ENCODE assay signal across 28 cellular contexts in the genomic region with DNA sequence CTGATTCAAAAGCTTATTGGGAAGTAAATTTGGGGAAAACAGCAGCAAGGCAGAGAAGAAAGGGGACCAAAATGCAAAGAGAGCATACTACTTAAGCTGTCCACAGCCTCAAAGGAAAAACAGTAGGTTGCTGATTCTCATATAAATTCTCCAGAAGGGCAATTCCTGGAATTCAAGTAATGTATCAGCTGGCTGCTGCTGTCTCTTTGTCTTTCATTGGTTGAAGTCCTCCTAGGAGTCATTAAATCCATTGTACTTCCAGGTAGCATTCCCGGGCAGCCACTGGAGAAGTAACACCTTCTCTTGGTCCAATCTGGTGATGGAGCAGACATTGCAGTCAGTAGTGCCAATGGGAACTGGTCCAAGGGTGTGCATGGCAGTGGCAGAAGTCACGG. TPM values are rescaled to one million over a fixed set of nuclear protein-coding genes. Genes with fewer than 3 reads are reported as not detected.
DNase-seq lines count a peak whose midpoint lies in the region; ATAC-seq, FAIRE-seq and TF ChIP-seq lines count a peak whose summit lies in the region.
"Had no signal": no experiment of that assay in that cellular context is flagged by ENCODE, and none has a peak within 500 bp of the region (broad histone marks: within the 10 kb centered on the region; RNA-seq: fewer than 3 reads in every experiment).

No MANE protein-coding gene starts in this region.

- WGBS in GM12878 (ENCODE audit: insufficient coverage, insufficient replicate concordance, low lambda C conversion rate, missing lambda C conversion rate), result 97% methylated on average over 2 of the region's 2 CpGs
- 33 to 65% (median 50%) methylated on average over 2 of the region's 2 CpGs for WGBS in small intestine, 3 donors
- 42 to 44% (median 43%) methylated on average over 2 of the region's 2 CpGs for WGBS in psoas muscle, 3 donors

- FAIRE-seq in GM12878 (lab: Jason Lieb, UNC) (no peak), small intestine (lab: Jason Lieb, UNC) (no peak)

- ATAC-seq in GM12878 (no peak), psoas muscle (no peak), GM21367 (IDR thresholded peaks at IDR 0.05; ENCODE audit: unreplicated experiment) (no peak)
- ATAC-seq: activated naive CD4-positive, alpha-beta T cell treated with anti-CD3 and anti-CD28 coated beads, Interleukin-2, amount 50 U/mL, for 72 hours; HCT116; stimulated activated naive CD8-positive, alpha-beta T cell treated with anti-CD3 and anti-CD28 coated beads, Interleukin-15, Interleukin-2, amounts not matched to agents 100 U/mL and 50 U/mL, for 24 hours had no signal

- H3K27me3 ChIP-seq in GM12878 (replicated peaks in 1 of 2; ENCODE audit: control insufficient read depth in 2 of 2, insufficient read depth in 2 of 2, low read length in 1 of 2) (no peaks in the 10 kb centered on the region), iPS-20b (ENCODE audit: insufficient read depth, low read length) (no peaks in the 10 kb centered on the region), small intestine (ENCODE audit: control insufficient read depth in 2 of 2, insufficient read depth in 2 of 2, low read length in 2 of 2) (no peaks in the 10 kb centered on the region), psoas muscle (ENCODE audit: insufficient read depth in 3 of 3, low read length in 2 of 3) (no peaks in the 10 kb centered on the region)
- H3K27me3 ChIP-seq: uterus had no signal

- POLR2A ChIA-PET in GM12878 (lab: Charles Lee), result no interaction called here

- DNase-seq in LoVo (ENCODE audit: low spot score) (peak; percentile 26), GM12878 (ENCODE audit: low read depth, low spot score) (no peak), small intestine (peak; percentile 17), psoas muscle (no peak), Kasumi-1 (lab: John Stamatoyannopoulos, UW) (no peak)
- DNase-seq: activated CD4-positive, alpha-beta T cell treated with anti-CD3 and anti-CD28 coated beads, Interleukin-2, amount 50 U/mL, for 48 hours; anterior cingulate cortex; C1 segment of cervical spinal cord; Caco-2; caudate nucleus; DMS79; hypothalamus; KG1; kidney glomerular epithelial cell; NCI-H1436; NCI-H446 treated with DMSO at 0.1 percent for 48 hours; posterior cingulate gyrus; stimulated activated naive CD8-positive, alpha-beta T cell treated with anti-CD3 and anti-CD28 coated beads, Interleukin-15, Interleukin-2, amounts not matched to agents 100 U/mL and 50 U/mL, for 24 hours; T-helper 1 cell had no signal

- TF ChIP-seq CTCF in GM12878 (IDR thresholded peaks at IDR 0.05 in 2 of 3, conservative IDR thresholded peaks at IDR 0.05 in 1 of 3; ENCODE audit: control insufficient read depth in 2 of 3, extremely low read depth in 1 of 3, insufficient read depth in 1 of 3, low read depth in 3 of 3, low read length in 3 of 3) (no peak), psoas muscle (IDR thresholded peaks at IDR 0.05) (no peak)

- no peaks in the 10 kb centered on the region for H3K9me3 ChIP-seq in GM12878 (replicated peaks; ENCODE audit: control insufficient read depth, insufficient read depth, low read length)
- no peaks in the 10 kb centered on the region for H3K9me3 ChIP-seq in iPS-20b (ENCODE audit: insufficient read depth, low read depth, low read length)
- no peaks in the 10 kb centered on the region for H3K9me3 ChIP-seq in small intestine (ENCODE audit: control insufficient read depth, low read depth)
- no peaks in the 10 kb centered on the region for H3K9me3 ChIP-seq in psoas muscle
- H3K9me3 ChIP-seq: Caco-2, thoracic aorta, uterus had no signal

- H3K36me3 ChIP-seq in GM12878 (ENCODE audit: control insufficient read depth in 2 of 2, insufficient read depth in 2 of 2, low read length in 1 of 2) (no peaks in the 10 kb centered on the region), iPS-20b (ENCODE audit: insufficient read depth, low read depth, low read length) (no peaks in the 10 kb centered on the region), small intestine (ENCODE audit: control insufficient read depth in 2 of 2, insufficient read depth in 2 of 2, low read length in 2 of 2) (no peaks in the 10 kb centered on the region), psoas muscle (ENCODE audit: insufficient read depth in 1 of 2, low read depth in 1 of 2) (no peaks in the 10 kb centered on the region)
- H3K36me3 ChIP-seq: thoracic aorta, uterus had no signal

- H3K27ac ChIP-seq in GM12878 (ENCODE audit: control insufficient read depth, insufficient read depth), result no peak overlapping the region
- H3K27ac ChIP-seq in iPS-20b (ENCODE audit: low read length), result no peak overlapping the region
- peak overlapping the region in 1 of 2 donors; percentile 27 for H3K27ac ChIP-seq in small intestine (ENCODE audit: low read depth in 1 of 2, low read length in 1 of 2)
- H3K27ac ChIP-seq in psoas muscle, result no peak overlapping the region
- H3K27ac ChIP-seq: thoracic aorta had no signal

- CTCF ChIA-PET in GM12878 (lab: Yijun Ruan, JAX), result interaction anchor here (1.1 to 1.8 kb wide), 3 partner anchors 9 to 106 kb away, joined by 3 to 9 read pairs (median 4); no protein-coding TSS in a partner anchor

- no peak for TF ChIP-seq RAD21 in GM12878 (IDR thresholded peaks at IDR 0.05; ENCODE audit: insufficient read depth, low read depth, low read length)

- RAD21 ChIA-PET in GM12878 (lab: Charles Lee; ENCODE audit: unreplicated experiment), result interaction anchor here (0.9 to 1.4 kb wide), 2 partner anchors 18 to 106 kb away, joined by 3 read pairs; no protein-coding TSS in a partner anchor

- H3K79me2 ChIP-seq in GM12878 (ENCODE audit: control insufficient read depth, insufficient read depth, low read length), result no peaks in the 10 kb centered on the region

- H3K9ac ChIP-seq in GM12878 (ENCODE audit: control insufficient read depth, insufficient read depth, low read length), result no peak overlapping the region
- H3K9ac ChIP-seq in iPS-20b (ENCODE audit: low read depth, low read length), result 0 out of 2 replicates have a peak overlapping the region, but pooled peaks have one; percentile 8

- H3K4me1 ChIP-seq in GM12878 (ENCODE audit: control insufficient read depth, insufficient read depth, low read length) (no peaks in the 10 kb centered on the region), iPS-20b (ENCODE audit: insufficient read depth, low read length) (peaks cover 26% of the 10 kb centered on the region; the same call in 1 of the 2 replicates), small intestine (ENCODE audit: control insufficient read depth in 2 of 2, insufficient read depth in 1 of 2, low read depth in 1 of 2, low read length in 1 of 2) (peaks cover 0 to 5% of the 10 kb centered on the region in 2 donors), psoas muscle (no peaks in the 10 kb centered on the region)
- H3K4me1 ChIP-seq: Caco-2, uterus had no signal

- peak overlapping the region; percentile 85 for H3K4me2 ChIP-seq in GM12878 (ENCODE audit: control insufficient read depth, insufficient read depth)

- H3K4me3 ChIP-seq in GM12878, result no peak overlapping the region
- no peak overlapping the region for H3K4me3 ChIP-seq in iPS-20b (ENCODE audit: low read length)
- H3K4me3 ChIP-seq in small intestine (ENCODE audit: low read depth in 1 of 2, low read length in 2 of 2), result no peak overlapping the region
- H3K4me3 ChIP-seq in psoas muscle, result no peak overlapping the region
- H3K4me3 ChIP-seq: lung, thoracic aorta had no signal

- TF ChIP-seq POLR2A in GM12878 (IDR thresholded peaks at IDR 0.05; ENCODE audit: low read depth, low read length), result no peak

- no peak for TF ChIP-seq EP300 in GM12878 (IDR thresholded peaks at IDR 0.05; ENCODE audit: borderline replicate concordance in 1 of 2, control insufficient read depth in 1 of 2, low read depth in 2 of 2, low read length in 2 of 2)

- SMC1A ChIA-PET in GM12878 (lab: Charles Lee; ENCODE audit: uncharacterized antibody, unreplicated experiment), result interaction anchor here (0.6 to 2.2 kb wide), 13 partner anchors 9 to 1495 kb away, joined by 3 to 10 read pairs (median 4); no protein-coding TSS in a partner anchor

- intact Hi-C loops in GM12878 (cut with micrococcal nuclease; ENCODE audit: unreplicated experiment) (no loop called here), psoas muscle (cut with DNase I) (no loop called here)

- in situ Hi-C loops in GM12878 (cut with MboI), result no loop called here

- no peaks in the 10 kb centered on the region for H4K20me1 ChIP-seq in GM12878 (ENCODE audit: control insufficient read depth, insufficient read depth)

- peak overlapping the region; percentile 74; the same call in 1 of the 2 replicates for H2AFZ ChIP-seq in GM12878 (ENCODE audit: control insufficient read depth, low read depth, low read length)

- no TSS peak for BruUV-seq in GM12878 (replicated peaks; lab: Mats Ljungman, UMichigan)

RNA-seq across cellular contexts. Expression of gene BET1, which starts 22.7 kb away (rescaled TPM):
- 59.6 and 68.0 TPM in 2 replicates for total RNA-seq in GM12878 (2013; cell fraction: nucleolus; rRNA removed)
- 16.2 and 18.1 TPM in 2 replicates for total RNA-seq in GM12878 (2014; rRNA removed)
- 18.9 and 20.5 TPM in 2 replicates for total RNA-seq in GM12878 (2014; rRNA removed; fragmentation: Illumina TruSeq; extraction: Trizol)
- total RNA-seq in GM12878 (2021), result 12.5 and 15.6 TPM in 2 replicates
- polyA plus RNA-seq in GM12878 (2011; ENCODE audit: low read depth), result 11.0 TPM
- 35.5 and 63.4 TPM in 2 replicates for polyA plus RNA-seq in GM12878 (2011; rRNA removed)
- 9.9 and 13.5 TPM in 2 replicates for polyA plus RNA-seq in GM12878 (2011; cell fraction: cytosol; rRNA removed)
- polyA plus RNA-seq in GM12878 (2011; cell fraction: nucleus; rRNA removed), result 18.2 and 23.2 TPM in 2 replicates
- polyA plus RNA-seq in GM12878 (2012), result 15.9 and 22.8 TPM in 2 replicates
- 23.6 and 29.1 TPM in 2 replicates for polyA plus RNA-seq in GM12878 (2014; fragmentation: Illumina TruSeq; extraction: Trizol)
- polyA plus RNA-seq in GM12878 (2014; fragmentation: Nextera tagmentation; extraction: Ambion mirVana), result 10 to 100 TPM; 80.2 to 99.5 TPM
- polyA plus RNA-seq in GM12878 (2014; rRNA removed), result 17.4 and 18.1 TPM in 2 replicates
- polyA plus RNA-seq in GM12878 (2016; fragmentation: Nextera tagmentation; extraction: Ambion mirVana), result 10 to 100 TPM; 33.2 to 42.0 TPM
- 9.1 and 11.0 TPM in 2 replicates for polyA minus RNA-seq in GM12878 (2011; rRNA and poly(A)+ RNA removed)
- polyA minus RNA-seq in GM12878 (2011; cell fraction: cytosol; rRNA and poly(A)+ RNA removed), result 3.1 and 6.7 TPM in 2 replicates
- polyA minus RNA-seq in GM12878 (2011; cell fraction: nucleus; rRNA and poly(A)+ RNA removed), result 21.5 and 27.6 TPM in 2 replicates
- 10 to 100 TPM; 22.4 to 78.5 (median 39.2) TPM for polyA plus RNA-seq in small intestine
- 1 to 10 TPM; 6.7 to 9.9 (median 8.0) TPM for total RNA-seq in psoas muscle
- polyA plus RNA-seq in psoas muscle, result 10 to 100 TPM in 2 of 3 donors, 1 to 10 TPM in 1; 7.5 to 14.2 (median 12.1) TPM

RNA-seq across cellular contexts. Expression of gene GNG11, which starts 59.9 kb away (rescaled TPM):
- 0.23 and 0.24 TPM in 2 replicates for total RNA-seq in GM12878 (2013; cell fraction: nucleolus; rRNA removed)
- total RNA-seq in GM12878 (2014; rRNA removed) (0.62 and 1.0 TPM in 2 replicates), GM12878 (2014; rRNA removed; fragmentation: Illumina TruSeq; extraction: Trizol) (0.85 and 0.92 TPM in 2 replicates), GM12878 (2021) (0.74 and 0.85 TPM in 2 replicates), psoas muscle (10 to 100 TPM in 1 of 4 donors, 1 to 10 TPM in 3; 6.3 to 11.0 (median 9.0) TPM)
- polyA plus RNA-seq in GM12878 (2011; ENCODE audit: low read depth), result 0.20 TPM
- polyA plus RNA-seq in GM12878 (2011; rRNA removed) (0.15 and 0.23 TPM in 2 replicates), GM12878 (2014; fragmentation: Illumina TruSeq; extraction: Trizol) (0.71 and 0.78 TPM in 2 replicates), GM12878 (2014; fragmentation: Nextera tagmentation; extraction: Ambion mirVana) (1 to 10 TPM; 2.0 to 2.3 TPM), GM12878 (2014; rRNA removed) (0.83 and 0.89 TPM in 2 replicates), GM12878 (2016; fragmentation: Nextera tagmentation; extraction: Ambion mirVana) (1 to 10 TPM; 2.2 to 2.4 TPM), small intestine (10 to 100 TPM in 2 of 3 donors, 1 to 10 TPM in 1; 2.0 to 18.6 (median 16.8) TPM), psoas muscle (10 to 100 TPM in 2 of 3 donors, 1 to 10 TPM in 1; 9.1 to 15.8 (median 15.2) TPM)
- 0.02 and 0.03 TPM in 2 replicates for polyA plus RNA-seq in GM12878 (2011; cell fraction: cytosol; rRNA removed)
- 0.03 TPM in 1 of 2 replicates, not detected in the other for polyA plus RNA-seq in GM12878 (2011; cell fraction: nucleus; rRNA removed)
- polyA plus RNA-seq in GM12878 (2012), result 0.58 and 0.65 TPM in 2 replicates
- not detected in 2 replicates for polyA minus RNA-seq in GM12878 (2011; rRNA and poly(A)+ RNA removed)
- not detected in 2 replicates for polyA minus RNA-seq in GM12878 (2011; cell fraction: cytosol; rRNA and poly(A)+ RNA removed)
- not detected in 2 replicates for polyA minus RNA-seq in GM12878 (2011; cell fraction: nucleus; rRNA and poly(A)+ RNA removed)
- total RNA-seq: activated naive CD4-positive, alpha-beta T cell treated with anti-CD3 and anti-CD28 coated beads, Interleukin-2, amount 50 U/mL, for 72 hours; activated T-helper 2 cell treated with anti-CD3 and anti-CD28 coated beads, Interferon-gamma antibody, Interleukin-2, Interleukin-4, amounts not matched to agents 10 μg/mL and 5 μg/mL and 100 μg/mL, durations not matched to agents 14 hours and 24 hours and 36 hours; Caco-2; HT-29 had no signal

Comparison
In these comparisons a context has a peak if more than half of its experiments do, and no peak if none do; other contexts are left out.
1. DNase-seq: peak in LoVo (single experiment) and small intestine (single experiment); none in GM12878 (single experiment), psoas muscle (0 of 2) and Kasumi-1 (0 of 2).